In genomic region chr12:40737416-40737815, GRCh38 we compare ENCODE assay signal across 1 cellular context. TPM values are rescaled to one million over a fixed set of nuclear protein-coding genes. Genes with fewer than 3 reads are reported as not detected.
"Had no signal": no experiment of that assay in that cellular context is flagged by ENCODE, and none has a peak within 500 bp of the region (broad histone marks: within the 10 kb centered on the region; RNA-seq: fewer than 3 reads in every experiment).

No MANE protein-coding gene starts in this region.

RNA-seq across cellular contexts. Expression of gene CNTN1, which starts 45.2 kb away (rescaled TPM):
- total RNA-seq: G401 had no signal
